In the genomic region with DNA sequence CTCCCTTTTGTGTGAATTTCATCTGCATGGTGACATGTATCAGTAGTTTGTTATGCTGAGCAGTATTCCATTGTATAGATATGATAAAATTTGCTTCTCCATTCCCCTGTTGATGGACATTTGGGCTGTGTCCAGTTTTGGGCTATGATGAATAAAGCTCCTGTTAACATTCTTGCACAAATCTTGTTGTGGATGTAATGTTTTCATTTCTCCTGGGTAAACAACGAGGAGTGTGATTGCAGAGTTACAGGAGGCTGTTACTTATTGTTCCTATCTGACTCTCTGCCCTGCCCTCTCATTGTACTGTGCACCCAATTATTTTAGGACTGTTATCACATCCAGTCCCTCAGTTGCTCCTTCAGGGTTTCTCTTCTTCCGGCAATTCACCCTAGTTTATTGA, we compare ENCODE assay signal across 18 cellular contexts. TPM values are rescaled to one million over a fixed set of nuclear protein-coding genes. Genes with fewer than 3 reads are reported as not detected.
DNase-seq lines count a peak whose midpoint lies in the region; ATAC-seq, FAIRE-seq and TF ChIP-seq lines count a peak whose summit lies in the region.
"Had no signal": no experiment of that assay in that cellular context is flagged by ENCODE, and none has a peak within 500 bp of the region (broad histone marks: within the 10 kb centered on the region; RNA-seq: fewer than 3 reads in every experiment).

No MANE protein-coding gene starts in this region.

- no peak for FAIRE-seq in A549 (lab: Jason Lieb, UNC)
- FAIRE-seq: islet of Langerhans had no signal

- H3K36me3 Mint-ChIP-seq in central memory CD8-positive, alpha-beta T cell (ENCODE audit: insufficient read depth) = peaks cover 17% of the 10 kb centered on the region

- POLR2A ChIA-PET in A549 (lab: Yijun Ruan, JAX) = interaction anchor here (1.0 to 2.2 kb wide), 2 partner anchors 21 to 24 kb away, joined by 4 to 9 read pairs; a partner anchor contains a TSS

- no peak overlapping the region for H3K9ac ChIP-seq in HUES48 (ENCODE audit: low read depth, low read length)

- no peak for TF ChIP-seq CTCF in A549 (IDR thresholded peaks at IDR 0.05)

- H3K36me3 ChIP-seq in HUES48 (ENCODE audit: control insufficient read depth, insufficient read depth, low read length) = no peaks in the 10 kb centered on the region
- no peaks in the 10 kb centered on the region for H3K36me3 ChIP-seq in aorta (ENCODE audit: control insufficient read depth in 1 of 2, insufficient read depth in 2 of 2, low read length in 1 of 2)
- H3K36me3 ChIP-seq: adrenal gland had no signal

- no peaks in the 10 kb centered on the region for H3K27me3 Mint-ChIP-seq in central memory CD8-positive, alpha-beta T cell

- no peaks in the 10 kb centered on the region for H3K9me3 ChIP-seq in A549
- H3K9me3 ChIP-seq in HUES48 (ENCODE audit: control insufficient read depth, insufficient read depth, low read length) = no peaks in the 10 kb centered on the region
- H3K9me3 ChIP-seq in aorta (ENCODE audit: control insufficient read depth, low read length) = no peaks in the 10 kb centered on the region
- H3K9me3 ChIP-seq: adrenal gland had no signal

- TF ChIP-seq EP300 in A549 (IDR thresholded peaks at IDR 0.05) = no peak

- TF ChIP-seq POLR2A in A549 (IDR thresholded peaks at IDR 0.05; ENCODE audit: low read length) = no peak

- H3K4me3 ChIP-seq in A549 = peak overlapping the region; percentile 23; the same call in 1 of the 3 replicates
- no peak overlapping the region for H3K4me3 ChIP-seq in HUES48 (ENCODE audit: low read depth, low read length)
- H3K4me3 ChIP-seq in aorta (ENCODE audit: low read length in 2 of 2) = no peak overlapping the region
- H3K4me3 ChIP-seq: adrenal gland had no signal

- H3K27me3 ChIP-seq in HUES48 (ENCODE audit: control insufficient read depth, insufficient read depth, low read length) (no peaks in the 10 kb centered on the region), aorta (ENCODE audit: control insufficient read depth in 1 of 2, insufficient read depth in 2 of 2, low read length in 1 of 2) (no peaks in the 10 kb centered on the region)
- H3K27me3 ChIP-seq: adrenal gland had no signal

- CTCF ChIA-PET in A549 (lab: Yijun Ruan, JAX) = interaction anchor here (0.6 to 12.1 kb wide), 8 partner anchors 10 to 222 kb away, joined by 3 to 116 read pairs (median 4); no protein-coding TSS in a partner anchor

- H3K4me1 Mint-ChIP-seq in central memory CD8-positive, alpha-beta T cell = peaks cover 90% of the 10 kb centered on the region

- WGBS in A549 (ENCODE audit: missing lambda C conversion rate) = 12% methylated on average over 2 of the region's 2 CpGs
- 78 to 87% methylated on average over 2 of the region's 2 CpGs for WGBS in aorta, 2 donors

- H3K9me3 Mint-ChIP-seq in central memory CD8-positive, alpha-beta T cell = no peaks in the 10 kb centered on the region
- H3K9me3 Mint-ChIP-seq: H9, nephron progenitor cell had no signal

- H3K4me1 ChIP-seq in A549 = peaks cover 98% of the 10 kb centered on the region
- H3K4me1 ChIP-seq in HUES48 (ENCODE audit: control insufficient read depth, insufficient read depth, low read length) = peaks cover 63% of the 10 kb centered on the region
- H3K4me1 ChIP-seq in aorta (ENCODE audit: control insufficient read depth in 1 of 2, insufficient read depth in 2 of 2, low read length in 2 of 2) = peaks cover 0 to 23% of the 10 kb centered on the region in 2 donors

- no peak overlapping the region for H3K4me3 Mint-ChIP-seq in central memory CD8-positive, alpha-beta T cell
- H3K4me3 Mint-ChIP-seq: nephron progenitor cell had no signal

- intact Hi-C loops in left colon (cut with DNase I, micrococcal nuclease) = no loop called here
- intact Hi-C loops in aorta (cut with DNase I) = no loop called here

- no peak for TF ChIP-seq RAD21 in A549 (conservative IDR thresholded peaks at IDR 0.05 in 1 of 2, IDR thresholded peaks at IDR 0.05 in 1 of 2)

- H3K4me2 ChIP-seq in A549 = peak overlapping the region; percentile 91

- H3K27ac ChIP-seq in A549 (peak overlapping the region; percentile 74 to 85), HUES48 (ENCODE audit: low read depth, low read length) (peak overlapping the region; percentile 19), aorta (ENCODE audit: low read depth in 1 of 2, low read length in 2 of 2) (no peak overlapping the region)

- peak overlapping the region; percentile 52 for H3K27ac Mint-ChIP-seq in central memory CD8-positive, alpha-beta T cell (ENCODE audit: low read depth)
- H3K27ac Mint-ChIP-seq: nephron progenitor cell had no signal

- peak in 1 of 2 experiments; percentile 34; a peak in 3 of 6 replicates for ATAC-seq in A549
- ATAC-seq in central memory CD8-positive, alpha-beta T cell (replicated peaks; ENCODE audit: extremely low read depth, poor library complexity, severe bottlenecking) = no peak
- peak; percentile 26 for ATAC-seq in left colon
- ATAC-seq in aorta (ENCODE audit: low FRiP score) = no peak

- DNase-seq in A549 (ENCODE audit: low read depth in 1 of 2, low spot score in 1 of 2) (peak in 1 of 2 experiments; percentile 29), left colon (no peak), SW480 (ENCODE audit: low spot score) (no peak), NCI-H82 treated with DMSO at 0.1 percent for 48 hours (lab: John Stamatoyannopoulos, UW; ENCODE audit: unreplicated experiment) (no peak), NCI-H2029 treated with DMSO at 0.1 percent for 48 hours (lab: John Stamatoyannopoulos, UW) (no peak), aorta (no peak)
- no peak for DNase-seq in central memory CD8-positive, alpha-beta T cell (ENCODE audit: low spot score in 2 of 2)
- DNase-seq: activated CD4-positive, alpha-beta T cell treated with anti-CD3 and anti-CD28 coated beads, Interleukin-2, amount 50 U/mL, for 1 hour; activated CD8-positive, alpha-beta memory T cell treated with anti-CD3 and anti-CD28 coated beads, Interleukin-2, amount 50 U/mL, for 48 hours; activated gamma-delta T cell treated with Interleukin-2 at 50 U/mL for 16 hours; H9; IMR-90; NCI-H187; NCI-H446; nephron progenitor cell had no signal

TF ChIP-seq in A549, 52 proteins besides CTCF, POLR2A, EP300 and RAD21:
- TF ChIP-seq GATA3 (IDR thresholded peaks at IDR 0.05; ENCODE audit: borderline replicate concordance) = 0 out of 2 replicates have a peak, but pooled peaks have one; percentile 2
- TF ChIP-seq FOSL2 (IDR thresholded peaks at IDR 0.05) = no peak
- peak; percentile 27; the same call in 1 of the 2 replicates for TF ChIP-seq FOSL2 (CRISPR knock-in tag; IDR thresholded peaks at IDR 0.05)
- TF ChIP-seq FOSB (CRISPR knock-in tag; IDR thresholded peaks at IDR 0.05) = no peak
- TF ChIP-seq ZC3H11A (IDR thresholded peaks at IDR 0.05) = no peak
- TF ChIP-seq CEBPB (IDR thresholded peaks at IDR 0.05) = peak; percentile 22 to 37; a peak in 1 of 4 replicates

RNA-seq across cellular contexts. Expression of a gene that starts 24.2 kb away (rescaled TPM):
- polyA plus RNA-seq in A549 (2011; rRNA removed) (37.2 and 48.5 TPM in 2 replicates), A549 (2017; fragmentation: RNase III; extraction: RNeasy Plus Mini Kit Qiagen cat#74134 plus additional on column Dnase treatment) (36.5 to 43.8 TPM (median 43.0 TPM) in 3 replicates), aorta (10 to 100 TPM; 40.2 to 54.1 TPM)
- polyA plus RNA-seq in A549 (2012; cell fraction: cytosol; rRNA removed) = 34.3 and 42.5 TPM in 2 replicates
- 62.0 and 66.6 TPM in 2 replicates for polyA plus RNA-seq in A549 (2012; cell fraction: nucleus; rRNA removed)
- polyA minus RNA-seq in A549 (2011; rRNA and poly(A)+ RNA removed) = 49.2 and 51.4 TPM in 2 replicates
- total RNA-seq in left colon (10 to 100 TPM; 62.5 to 80.8 TPM), aorta (100 to 1,000 TPM in 1 of 2 donors, 10 to 100 TPM in 1; 81.3 to 117 TPM)

Comparison
In these comparisons a context has a peak if more than half of its experiments do, and no peak if none do; other contexts are left out.
1. H3K27ac ChIP-seq: peak in A549 (2 of 2) and HUES48 (single experiment); none in aorta (0 of 2).